In the genomic region with DNA sequence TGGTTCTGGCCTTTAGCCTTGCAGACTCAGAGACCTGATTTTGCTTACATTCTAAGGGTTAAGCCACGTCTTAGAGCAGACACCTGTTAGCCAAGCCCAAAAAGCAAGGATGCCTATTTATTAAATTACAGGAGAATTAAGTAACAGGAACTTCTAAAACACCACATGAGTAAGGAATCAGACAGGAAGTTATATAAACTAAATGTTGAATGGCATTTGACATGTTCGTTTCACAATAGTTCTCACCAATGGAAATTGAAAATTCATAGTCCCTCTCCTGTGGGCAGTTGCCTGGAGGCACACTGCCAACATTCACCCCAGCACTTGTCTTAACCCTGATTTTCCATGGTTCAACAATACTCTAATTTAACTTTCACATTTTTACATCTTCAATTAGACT, we compare ENCODE assay signal across 27 cellular contexts. TPM values are rescaled to one million over a fixed set of nuclear protein-coding genes. Genes with fewer than 3 reads are reported as not detected.
DNase-seq lines count a peak whose midpoint lies in the region; ATAC-seq and TF ChIP-seq lines count a peak whose summit lies in the region.
"Had no signal": no experiment of that assay in that cellular context is flagged by ENCODE, and none has a peak within 500 bp of the region (broad histone marks: within the 10 kb centered on the region; RNA-seq: fewer than 3 reads in every experiment).

No MANE protein-coding gene starts in this region.

- TF ChIP-seq CTCF in GM20000 (IDR thresholded peaks at IDR 0.05; ENCODE audit: extremely low read depth, missing control alignments) (no peak), left ventricle myocardium inferior (IDR thresholded peaks at IDR 0.05; ENCODE audit: borderline replicate concordance) (no peak)

- peak; percentile 0 for DNase-seq in Ammon's horn (ENCODE audit: low spot score)
- peak; percentile 0 for DNase-seq in GM20000 (ENCODE audit: low spot score)
- DNase-seq in SJSA1 (ENCODE audit: low read depth in 1 of 2, low spot score in 2 of 2) = no peak
- peak; percentile 0 for DNase-seq in left kidney (ENCODE audit: low read depth, low spot score)
- no peak for DNase-seq in putamen (ENCODE audit: low spot score)
- DNase-seq in left ventricle myocardium inferior = no peak
- no peak for DNase-seq in NCI-H146 (lab: John Stamatoyannopoulos, UW)
- DNase-seq: activated CD4-positive, CD25-positive, alpha-beta regulatory T cell; activated CD8-positive, alpha-beta T cell treated with anti-CD3 and anti-CD28 coated beads, Interleukin-2, amount 10 ng/mL, durations not matched to agents 7 days and 5 days; activated naive CD4-positive, alpha-beta T cell treated with anti-CD3 and anti-CD28 coated beads for 36 hours; activated T-cell treated with anti-CD3 and anti-CD28 coated beads, Interleukin-2, amount 50 U/mL, for 24 hours; aorta; Calu3; effector memory CD8-positive, alpha-beta T cell; NCI-H1105 treated with DMSO at 0.1 percent for 48 hours; NCI-H526 treated with DMSO at 0.1 percent for 48 hours; SK-N-SH; stimulated activated CD4-positive, alpha-beta T cell treated with anti-CD3 and anti-CD28 coated beads, Interleukin-1b, Interleukin-23, amount 100 ng/mL, for 48 hours; stimulated activated naive CD8-positive, alpha-beta T cell treated with anti-CD3 and anti-CD28 coated beads, Interleukin-15, Interleukin-2, amounts not matched to agents 100 U/mL and 50 U/mL, for 24 hours; transverse colon had no signal

- H3K9me3 ChIP-seq in SJSA1 (replicated peaks) = no peaks in the 10 kb centered on the region
- peaks cover 5% of the 10 kb centered on the region for H3K9me3 ChIP-seq in left ventricle myocardium inferior (replicated peaks)
- H3K9me3 ChIP-seq: SK-N-SH, transverse colon had no signal

- H3K27me3 ChIP-seq in SJSA1 (replicated peaks) (no peaks in the 10 kb centered on the region), left ventricle myocardium inferior (ENCODE audit: low read depth) (peaks cover 64% of the 10 kb centered on the region)

- intact Hi-C loops in left ventricle myocardium inferior (cut with micrococcal nuclease) = no loop called here

- no peak overlapping the region for H3K4me3 ChIP-seq in SJSA1
- H3K4me3 ChIP-seq in left ventricle myocardium inferior = no peak overlapping the region
- H3K4me3 ChIP-seq: transverse colon had no signal

- H3K27ac ChIP-seq in SJSA1 = peak overlapping the region; percentile 57
- H3K27ac ChIP-seq in left ventricle myocardium inferior (replicated peaks) = no peak overlapping the region
- H3K27ac ChIP-seq: KMS-11, transverse colon had no signal

- ATAC-seq in HG02610 (IDR thresholded peaks at IDR 0.05; ENCODE audit: unreplicated experiment) = no peak
- ATAC-seq: activated CD8-positive, alpha-beta T cell treated with anti-CD3 and anti-CD28 coated beads, Interleukin-2, amount 10 ng/mL, durations not matched to agents 7 days and 5 days; effector memory CD8-positive, alpha-beta T cell; stimulated activated naive CD8-positive, alpha-beta T cell treated with anti-CD3 and anti-CD28 coated beads, Interleukin-15, Interleukin-2, amounts not matched to agents 100 U/mL and 50 U/mL, for 24 hours had no signal

- H3K4me1 ChIP-seq in SJSA1 (replicated peaks) (peaks cover 28% of the 10 kb centered on the region), left ventricle myocardium inferior (no peaks in the 10 kb centered on the region)
- H3K4me1 ChIP-seq: transverse colon had no signal

- H3K36me3 ChIP-seq in SJSA1 (no peaks in the 10 kb centered on the region), left ventricle myocardium inferior (no peaks in the 10 kb centered on the region)
- H3K36me3 ChIP-seq: transverse colon had no signal

RNA-seq across cellular contexts. Expression of a gene that starts 9.0 kb away (rescaled TPM):
- total RNA-seq in SJSA1 (2014; rRNA removed; shearing (Covaris generic)) = not detected in 2 replicates
- total RNA-seq in left ventricle myocardium inferior = not detected
- total RNA-seq: activated CD8-positive, alpha-beta T cell treated with anti-CD3 and anti-CD28 coated beads, Interleukin-2, amount 10 ng/mL, durations not matched to agents 7 days and 5 days; activated naive CD4-positive, alpha-beta T cell treated with anti-CD3 and anti-CD28 coated beads for 36 hours; aorta; Calu3; chondrocyte; fibroblast of lung; G401; OCI-LY7; omental fat pad; transverse colon had no signal

RNA-seq across cellular contexts. Expression of a gene that starts 18.1 kb away (rescaled TPM):
- not detected in 2 replicates for total RNA-seq in SJSA1 (2014; rRNA removed; shearing (Covaris generic))
- total RNA-seq in left ventricle myocardium inferior = not detected
- total RNA-seq: activated CD8-positive, alpha-beta T cell treated with anti-CD3 and anti-CD28 coated beads, Interleukin-2, amount 10 ng/mL, durations not matched to agents 7 days and 5 days; activated naive CD4-positive, alpha-beta T cell treated with anti-CD3 and anti-CD28 coated beads for 36 hours; aorta; Calu3; chondrocyte; fibroblast of lung; G401; OCI-LY7; omental fat pad; transverse colon had no signal

RNA-seq across cellular contexts. Expression of a gene that starts 19.4 kb away (rescaled TPM):
- not detected in 2 replicates for total RNA-seq in SJSA1 (2014; rRNA removed; shearing (Covaris generic))
- total RNA-seq in left ventricle myocardium inferior = not detected
- total RNA-seq: activated CD8-positive, alpha-beta T cell treated with anti-CD3 and anti-CD28 coated beads, Interleukin-2, amount 10 ng/mL, durations not matched to agents 7 days and 5 days; activated naive CD4-positive, alpha-beta T cell treated with anti-CD3 and anti-CD28 coated beads for 36 hours; aorta; Calu3; chondrocyte; fibroblast of lung; G401; OCI-LY7; omental fat pad; transverse colon had no signal

RNA-seq across cellular contexts. Expression of a gene that starts 24.6 kb away (rescaled TPM):
- total RNA-seq in SJSA1 (2014; rRNA removed; shearing (Covaris generic)) = not detected in 2 replicates
- total RNA-seq in left ventricle myocardium inferior = not detected
- total RNA-seq: activated CD8-positive, alpha-beta T cell treated with anti-CD3 and anti-CD28 coated beads, Interleukin-2, amount 10 ng/mL, durations not matched to agents 7 days and 5 days; aorta; Calu3; chondrocyte; fibroblast of lung; G401; OCI-LY7; omental fat pad; transverse colon had no signal

RNA-seq across cellular contexts. Expression of a gene that starts 29.4 kb away (rescaled TPM):
- total RNA-seq in SJSA1 (2014; rRNA removed; shearing (Covaris generic)) = not detected in 2 replicates
- total RNA-seq in left ventricle myocardium inferior = not detected
- total RNA-seq: activated CD8-positive, alpha-beta T cell treated with anti-CD3 and anti-CD28 coated beads, Interleukin-2, amount 10 ng/mL, durations not matched to agents 7 days and 5 days; activated naive CD4-positive, alpha-beta T cell treated with anti-CD3 and anti-CD28 coated beads for 36 hours; aorta; Calu3; chondrocyte; fibroblast of lung; G401; OCI-LY7; omental fat pad; transverse colon had no signal

Comparison
In these comparisons a context has a peak if more than half of its experiments do, and no peak if none do; other contexts are left out.
1. DNase-seq: peak in Ammon's horn (single experiment), GM20000 (single experiment) and left kidney (single experiment); none in SJSA1 (0 of 2), putamen (single experiment), left ventricle myocardium inferior (single experiment) and NCI-H146 (single experiment).